ENCODE assay signal across 23 cellular contexts in the genomic region with DNA sequence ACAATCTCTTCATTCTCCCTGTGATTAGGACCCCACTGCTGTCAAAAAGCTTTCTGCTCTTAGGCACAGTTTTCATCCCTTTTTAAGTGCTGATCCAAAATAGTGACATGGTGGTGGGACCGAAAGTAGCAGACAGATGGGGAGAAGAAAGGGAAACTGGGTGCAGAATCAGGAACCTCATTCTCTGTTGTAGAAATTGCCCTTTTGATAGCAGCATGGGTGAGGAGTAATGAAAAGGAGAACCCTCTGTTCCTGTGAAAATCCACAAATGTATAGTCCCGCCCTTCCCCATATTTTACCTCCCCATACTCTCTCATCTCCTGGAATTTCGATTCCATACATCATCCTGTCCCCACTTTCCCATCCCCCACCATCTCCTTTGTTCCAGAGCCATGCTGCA.
A peak's percentile ranks its signal among the peaks of the same experiment; 100 is the strongest.
DNase-seq lines count a peak whose midpoint lies in the region; ATAC-seq and TF ChIP-seq lines count a peak whose summit lies in the region.
"Had no signal": no experiment of that assay in that cellular context is flagged by ENCODE, and none has a peak within 500 bp of the region (broad histone marks: within the 10 kb centered on the region; RNA-seq: fewer than 3 reads in every experiment).

No MANE protein-coding gene starts in this region.

- H3K23ac ChIP-seq in mesendoderm (ENCODE audit: low read length) = no peak overlapping the region

- H2BK120ac ChIP-seq in mesendoderm (ENCODE audit: low read depth, low read length) = no peak overlapping the region

- no peak overlapping the region for H2AK5ac ChIP-seq in mesendoderm (ENCODE audit: low read length)

- no peak for TF ChIP-seq CTCF in activated B cell treated with CpG ODN at 0.5 μM for 24 hours (IDR thresholded peaks at IDR 0.05)

- no peak overlapping the region for H2BK5ac ChIP-seq in mesendoderm (ENCODE audit: low read length)

- peaks cover 32% of the 10 kb centered on the region for H3K36me3 Mint-ChIP-seq in stimulated activated naive CD8-positive, alpha-beta T cell treated with anti-CD3 and anti-CD28 coated beads, Interleukin-15, Interleukin-2, amounts not matched to agents 100 ng/mL and 50 ng/mL, for 24 hours (ENCODE audit: low read depth)
- peaks cover 31% of the 10 kb centered on the region for H3K36me3 Mint-ChIP-seq in activated B cell treated with CpG ODN at 0.5 μM for 24 hours (ENCODE audit: low read depth)

- intact Hi-C loops in activated B cell treated with CpG ODN at 0.5 μM for 24 hours (cut with micrococcal nuclease) = no loop called here

- H3K18ac ChIP-seq in mesendoderm (ENCODE audit: low read length) = peak overlapping the region; percentile 42

- no peak overlapping the region for H3K9ac ChIP-seq in mesendoderm (ENCODE audit: low read length)

- H3K4me3 Mint-ChIP-seq in stimulated activated naive CD8-positive, alpha-beta T cell treated with anti-CD3 and anti-CD28 coated beads, Interleukin-15, Interleukin-2, amounts not matched to agents 100 ng/mL and 50 ng/mL, for 24 hours = no peak overlapping the region
- H3K4me3 Mint-ChIP-seq in activated B cell treated with CpG ODN at 0.5 μM for 24 hours = no peak overlapping the region
- H3K4me3 Mint-ChIP-seq: nephron progenitor cell had no signal

- no peak overlapping the region for H3K27ac ChIP-seq in mesendoderm (ENCODE audit: low read depth, low read length)
- H3K27ac ChIP-seq: adrenal gland, foreskin keratinocyte, WERI-Rb-1 had no signal

- CTCF ChIA-PET in activated B cell treated with CpG ODN at 0.5 μM for 24 hours (lab: Charles Lee) = interaction anchor here (1.3 kb wide), 1 partner anchor 14 kb away, joined by 4 read pairs; no protein-coding TSS in a partner anchor

- H3K4me1 ChIP-seq in mesendoderm (ENCODE audit: control insufficient read depth, low read depth, low read length) = peaks cover 1% of the 10 kb centered on the region

- H3K36me3 ChIP-seq in mesendoderm (ENCODE audit: control insufficient read depth, insufficient read depth, low read length) = no peaks in the 10 kb centered on the region
- H3K36me3 ChIP-seq: adrenal gland, WERI-Rb-1 had no signal

- peaks cover 6% of the 10 kb centered on the region for H3K9me3 Mint-ChIP-seq in stimulated activated naive CD8-positive, alpha-beta T cell treated with anti-CD3 and anti-CD28 coated beads, Interleukin-15, Interleukin-2, amounts not matched to agents 100 ng/mL and 50 ng/mL, for 24 hours
- peaks cover 11% of the 10 kb centered on the region for H3K9me3 Mint-ChIP-seq in activated B cell treated with CpG ODN at 0.5 μM for 24 hours

- ATAC-seq in stimulated activated naive CD8-positive, alpha-beta T cell treated with anti-CD3 and anti-CD28 coated beads, Interleukin-15, Interleukin-2, amounts not matched to agents 100 U/mL and 50 U/mL, for 24 hours = no peak
- no peak for ATAC-seq in activated B cell treated with CpG ODN at 0.5 μM for 24 hours (ENCODE audit: low read depth)
- ATAC-seq: foreskin keratinocyte, T-cell had no signal

- no peak overlapping the region for H2BK15ac ChIP-seq in mesendoderm (replicated peaks; ENCODE audit: low read depth)

- H3K27me3 ChIP-seq in mesendoderm (ENCODE audit: insufficient read depth, low read length, poor library complexity) = no peaks in the 10 kb centered on the region
- H3K27me3 ChIP-seq: adrenal gland, foreskin keratinocyte had no signal

- H4K8ac ChIP-seq in mesendoderm (ENCODE audit: low read depth, low read length) = no peak overlapping the region

- H4K5ac ChIP-seq in mesendoderm (ENCODE audit: low read length) = no peak overlapping the region

- peak overlapping the region; percentile 38 for H3K27ac Mint-ChIP-seq in stimulated activated naive CD8-positive, alpha-beta T cell treated with anti-CD3 and anti-CD28 coated beads, Interleukin-15, Interleukin-2, amounts not matched to agents 100 ng/mL and 50 ng/mL, for 24 hours
- peak overlapping the region; percentile 73 for H3K27ac Mint-ChIP-seq in activated B cell treated with CpG ODN at 0.5 μM for 24 hours
- H3K27ac Mint-ChIP-seq: activated T-helper 2 cell treated with anti-CD3 and anti-CD28 coated beads, Interferon-gamma antibody, Interleukin-2, Interleukin-4, amounts not matched to agents 10 μg/mL and 5 μg/mL and 100 μg/mL, durations not matched to agents 14 hours and 24 hours and 36 hours had no signal

- H3K27me3 Mint-ChIP-seq in stimulated activated naive CD8-positive, alpha-beta T cell treated with anti-CD3 and anti-CD28 coated beads, Interleukin-15, Interleukin-2, amounts not matched to agents 100 ng/mL and 50 ng/mL, for 24 hours = no peaks in the 10 kb centered on the region
- H3K27me3 Mint-ChIP-seq in activated B cell treated with CpG ODN at 0.5 μM for 24 hours = no peaks in the 10 kb centered on the region
- H3K27me3 Mint-ChIP-seq: T-cell had no signal

- WGBS in mesendoderm (ENCODE audit: extremely low coverage, insufficient coverage, low lambda C conversion rate) = 100% methylated on average over 1 of the region's 3 CpGs

- H3K4me2 ChIP-seq in mesendoderm (ENCODE audit: low read length) = no peak overlapping the region

- POLR2A ChIA-PET in activated B cell treated with CpG ODN at 0.5 μM for 24 hours (lab: Charles Lee) = interaction anchor here (1.4 kb wide), 1 partner anchor 129 kb away, joined by 3 read pairs; no protein-coding TSS in a partner anchor

- H3K79me2 ChIP-seq in mesendoderm (ENCODE audit: control insufficient read depth, insufficient read depth, low read length) = no peaks in the 10 kb centered on the region

- no peak overlapping the region for H3K4me3 ChIP-seq in mesendoderm (ENCODE audit: low read length)
- H3K4me3 ChIP-seq: adrenal gland, lung had no signal

- H3K4me1 Mint-ChIP-seq in stimulated activated naive CD8-positive, alpha-beta T cell treated with anti-CD3 and anti-CD28 coated beads, Interleukin-15, Interleukin-2, amounts not matched to agents 100 ng/mL and 50 ng/mL, for 24 hours (ENCODE audit: low read depth) = peaks cover 49% of the 10 kb centered on the region
- H3K4me1 Mint-ChIP-seq in activated B cell treated with CpG ODN at 0.5 μM for 24 hours = peaks cover 41% of the 10 kb centered on the region

- DNase-seq in stimulated activated naive CD8-positive, alpha-beta T cell treated with anti-CD3 and anti-CD28 coated beads, Interleukin-15, Interleukin-2, amounts not matched to agents 100 U/mL and 50 U/mL, for 24 hours = no peak
- DNase-seq in activated B cell treated with CpG ODN at 0.5 μM for 24 hours (no peak), mesendoderm (peak; percentile 37), AML-193 (lab: John Stamatoyannopoulos, UW) (no peak), MV-4-11 (lab: John Stamatoyannopoulos, UW) (no peak), inferior parietal cortex (ENCODE audit: extremely low spot score) (no peak), UCSD-AML1 (lab: John Stamatoyannopoulos, UW; ENCODE audit: unreplicated experiment) (no peak)
- DNase-seq: adrenal gland; foreskin keratinocyte; hypothalamus; kidney; NCI-H1105 treated with DMSO at 0.1 percent for 48 hours; NCI-H69; nephron progenitor cell; OCI-M1; Right ventricle myocardium superior; small intestine; stimulated activated CD4-positive, alpha-beta T cell treated with anti-CD3 and anti-CD28 coated beads, Interleukin-4, amount 100 ng/mL, for 1 hour; T-cell; WERI-Rb-1 had no signal

- H3K56ac ChIP-seq in mesendoderm (ENCODE audit: low read length) = no peak overlapping the region

- H3K79me1 ChIP-seq in mesendoderm (ENCODE audit: low read length) = no peaks in the 10 kb centered on the region

- H3K4ac ChIP-seq in mesendoderm (ENCODE audit: low read depth, low read length) = no peak overlapping the region
